Comparison of ENCODE assay signal across 22 cellular contexts in genomic region chr15:47398115-47398514, GRCh38.
"Had no signal": no experiment of that assay in that cellular context is flagged by ENCODE, and none has a peak within 500 bp of the region (broad histone marks: within the 10 kb centered on the region; RNA-seq: fewer than 3 reads in every experiment).

No MANE protein-coding gene starts in this region.

- H3K27ac Mint-ChIP-seq: naive thymus-derived CD4-positive, alpha-beta T cell; nephron progenitor cell; stimulated activated memory B cell treated with anti-CD40 and anti-IgM and Interleukin-4, amounts not matched to agents 10 μg/mL and 1 μg/mL and 100 μg/mL, for 72 hours; stimulated activated naive CD8-positive, alpha-beta T cell treated with anti-CD3 and anti-CD28 coated beads, Interleukin-15, Interleukin-2, amounts not matched to agents 100 ng/mL and 50 ng/mL, for 24 hours had no signal

- H3K9me3 ChIP-seq: colonic mucosa, heart left ventricle, psoas muscle, spleen, testis, tibial nerve, upper lobe of right lung, vagina had no signal

- H3K9me3 Mint-ChIP-seq: nephron progenitor cell; stimulated activated memory B cell treated with anti-CD40 and anti-IgM and Interleukin-4, amounts not matched to agents 10 μg/mL and 1 μg/mL and 100 μg/mL, for 72 hours; stimulated activated naive CD8-positive, alpha-beta T cell treated with anti-CD3 and anti-CD28 coated beads, Interleukin-15, Interleukin-2, amounts not matched to agents 100 ng/mL and 50 ng/mL, for 24 hours had no signal

- H3K36me3 ChIP-seq: colonic mucosa, heart left ventricle, spleen, tibial nerve, upper lobe of right lung, vagina had no signal

- H3K27ac ChIP-seq: colonic mucosa, psoas muscle, testis, upper lobe of right lung, vagina had no signal

- H3K4me1 ChIP-seq: colonic mucosa, psoas muscle, testis, vagina had no signal

- ATAC-seq: left lobe of liver; naive thymus-derived CD4-positive, alpha-beta T cell; psoas muscle; sciatic nerve; stimulated activated memory B cell treated with anti-CD40 and anti-IgM and Interleukin-4, amounts not matched to agents 10 μg/mL and 1 μg/mL and 100 μg/mL, for 72 hours; upper lobe of right lung had no signal

- H3K4me1 Mint-ChIP-seq: naive thymus-derived CD4-positive, alpha-beta T cell; stimulated activated memory B cell treated with anti-CD40 and anti-IgM and Interleukin-4, amounts not matched to agents 10 μg/mL and 1 μg/mL and 100 μg/mL, for 72 hours had no signal

- H3K27me3 Mint-ChIP-seq: stimulated activated memory B cell treated with anti-CD40 and anti-IgM and Interleukin-4, amounts not matched to agents 10 μg/mL and 1 μg/mL and 100 μg/mL, for 72 hours; stimulated activated naive CD8-positive, alpha-beta T cell treated with anti-CD3 and anti-CD28 coated beads, Interleukin-15, Interleukin-2, amounts not matched to agents 100 ng/mL and 50 ng/mL, for 24 hours had no signal

- H3K36me3 Mint-ChIP-seq: naive thymus-derived CD4-positive, alpha-beta T cell; stimulated activated memory B cell treated with anti-CD40 and anti-IgM and Interleukin-4, amounts not matched to agents 10 μg/mL and 1 μg/mL and 100 μg/mL, for 72 hours had no signal

- H3K27me3 ChIP-seq: colonic mucosa, heart left ventricle, spleen, testis, tibial nerve, vagina had no signal

- H3K4me3 Mint-ChIP-seq: naive thymus-derived CD4-positive, alpha-beta T cell; nephron progenitor cell; stimulated activated memory B cell treated with anti-CD40 and anti-IgM and Interleukin-4, amounts not matched to agents 10 μg/mL and 1 μg/mL and 100 μg/mL, for 72 hours; stimulated activated naive CD8-positive, alpha-beta T cell treated with anti-CD3 and anti-CD28 coated beads, Interleukin-15, Interleukin-2, amounts not matched to agents 100 ng/mL and 50 ng/mL, for 24 hours had no signal

- H3K4me3 ChIP-seq: colonic mucosa, heart left ventricle, lung, psoas muscle, spleen, testis, tibial nerve, upper lobe of right lung, vagina had no signal

- DNase-seq: colonic mucosa; foreskin melanocyte; heart left ventricle; hypothalamus; kidney glomerular epithelial cell; naive thymus-derived CD4-positive, alpha-beta T cell; nephron progenitor cell; psoas muscle; retina; spleen; stimulated activated CD4-positive, alpha-beta T cell treated with anti-CD3 and anti-CD28 coated beads, Interleukin-15, amount 100 ng/mL, for 24 hours; stimulated activated CD4-positive, alpha-beta T cell treated with anti-CD3 and anti-CD28 coated beads, Interleukin-1b, Interleukin-23, amount 100 ng/mL, for 48 hours; stimulated activated CD4-positive, alpha-beta T cell treated with anti-CD3 and anti-CD28 coated beads, Interleukin-4, amount 100 ng/mL, for 24 hours; testis; upper lobe of right lung had no signal
